19 cellular contexts compared by ENCODE assay signal in the genomic region with DNA sequence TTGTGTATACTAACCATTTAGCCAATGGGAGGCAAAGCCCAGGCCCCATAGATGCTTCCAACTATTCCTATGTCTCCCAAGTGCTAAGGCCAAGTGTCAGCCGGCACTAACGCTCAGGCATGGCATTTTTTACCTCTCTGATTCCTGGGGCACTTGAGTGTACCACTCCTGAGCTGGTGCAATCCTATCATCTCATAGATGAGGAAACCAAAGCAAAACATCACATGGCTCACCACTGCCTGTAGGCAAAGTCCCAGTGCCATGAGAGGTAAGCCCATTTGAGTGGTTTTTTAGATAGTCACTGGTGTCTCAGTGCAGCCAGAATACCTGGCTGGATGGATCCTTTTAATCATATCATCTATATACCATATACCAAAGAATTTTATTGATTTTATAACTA. TPM values are rescaled to one million over a fixed set of nuclear protein-coding genes. Genes with fewer than 3 reads are reported as not detected.
DNase-seq lines count a peak whose midpoint lies in the region; ATAC-seq and TF ChIP-seq lines count a peak whose summit lies in the region.
"Had no signal": no experiment of that assay in that cellular context is flagged by ENCODE, and none has a peak within 500 bp of the region (broad histone marks: within the 10 kb centered on the region; RNA-seq: fewer than 3 reads in every experiment).

No MANE protein-coding gene starts in this region.

- H3K9ac ChIP-seq in Loucy (ENCODE audit: low read depth, low read length, poor library complexity, severe bottlenecking): no peak overlapping the region
- no peak overlapping the region for H3K9ac ChIP-seq in mesendoderm (ENCODE audit: low read length)

- H3K4me1 ChIP-seq in Loucy (ENCODE audit: insufficient read depth, low read length, poor library complexity, severe bottlenecking): peaks cover 5% of the 10 kb centered on the region
- H3K4me1 ChIP-seq in ascending aorta: peaks cover 9 to 59% of the 10 kb centered on the region in 2 donors
- peaks cover 9 to 51% (median 41%) of the 10 kb centered on the region in 4 donors for H3K4me1 ChIP-seq in esophagus muscularis mucosa
- peaks cover 23 to 69% of the 10 kb centered on the region in 2 donors for H3K4me1 ChIP-seq in thoracic aorta (ENCODE audit: control insufficient read depth in 1 of 2, low read depth in 2 of 2)
- H3K4me1 ChIP-seq in mesendoderm (ENCODE audit: control insufficient read depth, low read depth, low read length): peaks cover 2% of the 10 kb centered on the region
- H3K4me1 ChIP-seq: BE2C had no signal

- DNase-seq in ascending aorta (ENCODE audit: low spot score in 2 of 2): no peak
- DNase-seq in esophagus muscularis mucosa (ENCODE audit: extremely low spot score): peak; percentile 78
- no peak for DNase-seq in thoracic aorta (ENCODE audit: low spot score)
- DNase-seq in mesendoderm: no peak
- no peak for DNase-seq in activated gamma-delta T cell (lab: John Stamatoyannopoulos, UW)
- no peak for DNase-seq in activated naive CD8-positive, alpha-beta T cell treated with anti-CD3 and anti-CD28 coated beads for 36 hours
- DNase-seq: ACHN; BE2C; CD4-positive, alpha-beta memory T cell; DMS79; NCI-H1048; NCI-H146; NCI-H2107; NCI-H526 treated with DMSO at 0.1 percent for 48 hours; NK-92 treated with Interleukin-12 subunit alpha and Interleukin-12 subunit beta, amount 100 ng/mL, for 24 hours; Right ventricle myocardium superior had no signal

- no peaks in the 10 kb centered on the region for H3K36me3 Mint-ChIP-seq in activated naive CD8-positive, alpha-beta T cell treated with anti-CD3 and anti-CD28 coated beads for 36 hours
- H3K36me3 Mint-ChIP-seq: CD4-positive, alpha-beta memory T cell had no signal

- H3K4ac ChIP-seq in mesendoderm (ENCODE audit: low read depth, low read length): no peak overlapping the region

- no peaks in the 10 kb centered on the region for H3K79me1 ChIP-seq in mesendoderm (ENCODE audit: low read length)

- no peak overlapping the region for H3K4me3 Mint-ChIP-seq in activated naive CD8-positive, alpha-beta T cell treated with anti-CD3 and anti-CD28 coated beads for 36 hours
- H3K4me3 Mint-ChIP-seq: CD4-positive, alpha-beta memory T cell; GM23338 had no signal

- H3K4me2 ChIP-seq in Loucy (ENCODE audit: low read depth, low read length, poor library complexity, severe bottlenecking) (no peak overlapping the region), mesendoderm (ENCODE audit: low read length) (no peak overlapping the region)
- H3K4me2 ChIP-seq: GM23338 had no signal

- H2BK5ac ChIP-seq in mesendoderm (ENCODE audit: low read length): no peak overlapping the region

- H2BK120ac ChIP-seq in mesendoderm (ENCODE audit: low read depth, low read length): no peak overlapping the region

- H3K9me3 Mint-ChIP-seq in activated naive CD8-positive, alpha-beta T cell treated with anti-CD3 and anti-CD28 coated beads for 36 hours: no peaks in the 10 kb centered on the region
- H3K9me3 Mint-ChIP-seq: GM23338 had no signal

- no peak overlapping the region for H4K8ac ChIP-seq in mesendoderm (ENCODE audit: low read depth, low read length)

- no peak for ATAC-seq in thoracic aorta (ENCODE audit: insufficient number of reproducible peaks, low FRiP score, low read depth)
- ATAC-seq: GM12878, GM23338 had no signal

- H3K27ac Mint-ChIP-seq in activated naive CD8-positive, alpha-beta T cell treated with anti-CD3 and anti-CD28 coated beads for 36 hours: no peak overlapping the region
- H3K27ac Mint-ChIP-seq: CD4-positive, alpha-beta memory T cell; GM23338 had no signal

- WGBS in esophagus muscularis mucosa: 95% methylated on average over 2 of the region's 2 CpGs
- WGBS in mesendoderm (ENCODE audit: extremely low coverage, insufficient coverage, low lambda C conversion rate): no CpG with 5 or more reads among the region's 2 CpGs

- TF ChIP-seq EP300 in esophagus muscularis mucosa (IDR thresholded peaks at IDR 0.05): no peak

- peaks cover 9% of the 10 kb centered on the region for H3K4me1 Mint-ChIP-seq in activated naive CD8-positive, alpha-beta T cell treated with anti-CD3 and anti-CD28 coated beads for 36 hours

- H3K27ac ChIP-seq in ascending aorta (peak overlapping the region; percentile 73 to 92), esophagus muscularis mucosa (replicated peaks in 1 of 4) (no peak overlapping the region), thoracic aorta (peak overlapping the region; percentile 56 to 89), mesendoderm (ENCODE audit: low read depth, low read length) (no peak overlapping the region)

- no peak overlapping the region for H3K23ac ChIP-seq in mesendoderm (ENCODE audit: low read length)

- H3K9me3 ChIP-seq in Loucy (ENCODE audit: insufficient read depth, low read depth, low read length): no peaks in the 10 kb centered on the region
- H3K9me3 ChIP-seq in ascending aorta: no peaks in the 10 kb centered on the region
- no peaks in the 10 kb centered on the region for H3K9me3 ChIP-seq in esophagus muscularis mucosa
- H3K9me3 ChIP-seq in thoracic aorta: no peaks in the 10 kb centered on the region
- H3K9me3 ChIP-seq: BE2C had no signal

- no peak overlapping the region for H2BK15ac ChIP-seq in mesendoderm (replicated peaks; ENCODE audit: low read depth)

- no peak overlapping the region for H4K5ac ChIP-seq in mesendoderm (ENCODE audit: low read length)

- no peak overlapping the region for H2AK5ac ChIP-seq in mesendoderm (ENCODE audit: low read length)

- H2AFZ ChIP-seq in Loucy (ENCODE audit: low read length): 0 out of 2 replicates have a peak overlapping the region, but pooled peaks have one; percentile 56
- H2AFZ ChIP-seq: GM23338 had no signal

- H3K27me3 ChIP-seq in Loucy (ENCODE audit: insufficient read depth, low read length, poor library complexity, severe bottlenecking) (no peaks in the 10 kb centered on the region), ascending aorta (no peaks in the 10 kb centered on the region), esophagus muscularis mucosa (no peaks in the 10 kb centered on the region), thoracic aorta (replicated peaks; ENCODE audit: insufficient read depth) (no peaks in the 10 kb centered on the region), mesendoderm (ENCODE audit: insufficient read depth, low read length, poor library complexity) (no peaks in the 10 kb centered on the region)
- H3K27me3 ChIP-seq: BE2C had no signal

- no peaks in the 10 kb centered on the region for H3K9me2 ChIP-seq in Loucy (replicated peaks; ENCODE audit: low read depth, low read length)

- H3K79me2 ChIP-seq in Loucy (ENCODE audit: insufficient read depth, low read length) (no peaks in the 10 kb centered on the region), mesendoderm (ENCODE audit: control insufficient read depth, insufficient read depth, low read length) (no peaks in the 10 kb centered on the region)

- TF ChIP-seq CTCF in Loucy (conservative IDR thresholded peaks at IDR 0.05; ENCODE audit: low read length): no peak
- no peak for TF ChIP-seq CTCF in ascending aorta (IDR thresholded peaks at IDR 0.05)
- TF ChIP-seq CTCF in esophagus muscularis mucosa (IDR thresholded peaks at IDR 0.05): no peak
- no peak for TF ChIP-seq CTCF in thoracic aorta (IDR thresholded peaks at IDR 0.05)

- H3K36me3 ChIP-seq in Loucy (ENCODE audit: insufficient read depth, low read length) (no peaks in the 10 kb centered on the region), ascending aorta (no peaks in the 10 kb centered on the region), esophagus muscularis mucosa (no peaks in the 10 kb centered on the region), thoracic aorta (no peaks in the 10 kb centered on the region), mesendoderm (ENCODE audit: control insufficient read depth, insufficient read depth, low read length) (no peaks in the 10 kb centered on the region)
- H3K36me3 ChIP-seq: BE2C had no signal

- TF ChIP-seq POLR2A in esophagus muscularis mucosa (IDR thresholded peaks at IDR 0.05; ENCODE audit: low read depth): no peak

- H3K4me3 ChIP-seq in Loucy (ENCODE audit: low read length, poor library complexity, severe bottlenecking) (no peak overlapping the region), ascending aorta (no peak overlapping the region), esophagus muscularis mucosa (no peak overlapping the region), thoracic aorta (no peak overlapping the region), mesendoderm (ENCODE audit: low read length) (no peak overlapping the region)
- H3K4me3 ChIP-seq: GM12878, GM23338 had no signal

- intact Hi-C loops in ascending aorta (cut with DNase I) (loop anchor here (10.0 kb wide), 1 partner anchor 48 kb away; no protein-coding TSS in a partner anchor), esophagus muscularis mucosa (cut with DNase I) (no loop called here)

- H4K20me1 ChIP-seq in Loucy (ENCODE audit: insufficient read depth, low read length, poor library complexity, severe bottlenecking): no peaks in the 10 kb centered on the region

- peaks cover 68% of the 10 kb centered on the region for H3K27me3 Mint-ChIP-seq in activated naive CD8-positive, alpha-beta T cell treated with anti-CD3 and anti-CD28 coated beads for 36 hours

- H3K56ac ChIP-seq in mesendoderm (ENCODE audit: low read length): no peak overlapping the region

- H3K18ac ChIP-seq in mesendoderm (ENCODE audit: low read length): no peak overlapping the region

- no peaks in the 10 kb centered on the region for H3F3A ChIP-seq in Loucy (ENCODE audit: low read depth)

RNA-seq across cellular contexts. Expression of a gene that starts 8.0 kb away (rescaled TPM):
- total RNA-seq in ascending aorta (933 TPM), esophagus muscularis mucosa (100 to 1,000 TPM in 1 of 4 donors, 10 to 100 TPM in 3; 65.4 to 157 (median 75.9) TPM), thoracic aorta (100 to 1,000 TPM; 107 to 413 TPM)
- polyA plus RNA-seq in mesendoderm (2013, experiment 1 of 2): 188 TPM
- 199 TPM for polyA plus RNA-seq in mesendoderm (2013, experiment 2 of 2)
- total RNA-seq in activated naive CD8-positive, alpha-beta T cell treated with anti-CD3 and anti-CD28 coated beads for 36 hours: under 1 TPM in 1 of 2 experiments, not detected in 1; 0.12 TPM
- total RNA-seq: CD4-positive, alpha-beta memory T cell had no signal
- polyA plus RNA-seq: CD4-positive, alpha-beta memory T cell had no signal

Comparison
In these comparisons a context has a peak if more than half of its experiments do, and no peak if none do; other contexts are left out.
1. H3K27ac ChIP-seq: peak in ascending aorta (2 of 2) and thoracic aorta (2 of 2); none in esophagus muscularis mucosa (0 of 4) and mesendoderm (single experiment).
2. RNA of a gene that starts 8.0 kb away (total RNA-seq): 933 TPM in ascending aorta (single experiment), 107 to 413 TPM in thoracic aorta and 65.4 to 157 TPM in esophagus muscularis mucosa; 0.12 TPM in activated naive CD8-positive, alpha-beta T cell treated with anti-CD3 and anti-CD28 coated beads for 36 hours; every median in the first group is over 10 times any median in the second.